1 cellular context compared by ENCODE assay signal in the genomic region with DNA sequence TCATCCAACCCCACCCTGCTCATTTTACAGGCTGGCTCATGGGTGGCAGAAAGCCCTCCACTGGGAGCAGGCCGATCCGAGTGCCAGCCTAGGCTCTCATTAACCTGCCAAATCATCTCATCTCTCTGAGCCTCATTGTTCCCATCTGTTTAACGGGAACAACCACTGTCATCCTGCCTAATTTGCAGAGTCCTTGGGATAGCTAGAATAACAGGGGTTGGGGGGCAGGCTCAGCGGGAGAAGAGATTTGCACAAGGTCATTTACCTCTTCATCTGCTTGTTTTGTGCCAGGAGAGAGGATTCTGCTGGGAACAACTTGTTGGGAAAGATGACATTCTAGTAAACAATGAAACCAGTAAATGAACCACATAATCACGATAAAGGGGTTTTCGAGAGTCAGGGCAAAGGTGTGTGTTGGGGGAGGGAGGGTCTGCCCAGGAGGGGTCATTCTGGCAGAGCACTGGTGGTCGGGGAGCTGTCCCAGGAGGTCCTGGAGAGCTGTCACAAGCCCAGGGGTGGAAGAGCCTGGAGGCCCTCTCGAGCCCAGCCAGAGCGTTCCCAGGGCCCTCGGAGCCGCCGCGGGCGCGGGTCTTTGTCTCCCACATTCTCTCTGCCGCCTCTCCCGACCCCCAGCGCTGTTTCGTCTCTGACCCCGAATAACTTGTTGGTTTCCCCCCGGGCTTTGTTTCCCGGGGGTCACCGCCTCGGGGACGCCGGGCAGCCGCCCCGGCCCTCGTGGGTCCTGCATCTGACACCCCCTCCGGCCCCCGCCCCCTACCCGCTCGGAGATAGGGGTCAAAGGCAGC.
TF ChIP-seq lines count a peak whose summit lies in the region.

No MANE protein-coding gene starts in this region.

TF ChIP-seq in HEK293, 187 proteins besides CTCF, POLR2A, EP300 and RAD21 (continued from another document and continues in another):
- no peak for TF ChIP-seq ZNF398 (tag by site-specific recombination; IDR thresholded peaks at IDR 0.05)
- TF ChIP-seq ZNF335 (tag by site-specific recombination; conservative IDR thresholded peaks at IDR 0.05): peak; percentile 98
- no peak for TF ChIP-seq ZNF585B (tag by site-specific recombination; IDR thresholded peaks at IDR 0.05)
- no peak for TF ChIP-seq KLF7 (tag by site-specific recombination; IDR thresholded peaks at IDR 0.05; ENCODE audit: borderline replicate concordance)
- peak; percentile 80 for TF ChIP-seq GLIS2 (tag by site-specific recombination; IDR thresholded peaks at IDR 0.05)
- TF ChIP-seq ZNF530 (tag by site-specific recombination; IDR thresholded peaks at IDR 0.05; ENCODE audit: low read depth): no peak
- TF ChIP-seq ZNF791 (tag by site-specific recombination; IDR thresholded peaks at IDR 0.05): no peak
- TF ChIP-seq ZNF776 (tag by site-specific recombination; IDR thresholded peaks at IDR 0.05; ENCODE audit: borderline replicate concordance): no peak
- TF ChIP-seq ZBTB21 (tag by site-specific recombination; IDR thresholded peaks at IDR 0.05): no peak
- no peak for TF ChIP-seq ZFHX2 (tag by site-specific recombination; conservative IDR thresholded peaks at IDR 0.05)
- TF ChIP-seq ZBTB48 (tag by site-specific recombination; IDR thresholded peaks at IDR 0.05): no peak
- no peak for TF ChIP-seq ZNF19 (tag by site-specific recombination; IDR thresholded peaks at IDR 0.05; ENCODE audit: low read depth)
- TF ChIP-seq ZIC2 (tag by site-specific recombination; IDR thresholded peaks at IDR 0.05): no peak
- no peak for TF ChIP-seq ZNF366 (tag by site-specific recombination; conservative IDR thresholded peaks at IDR 0.05)
- TF ChIP-seq PRDM1 (tag by site-specific recombination; IDR thresholded peaks at IDR 0.05): no peak
- no peak for TF ChIP-seq YY1 (tag by site-specific recombination; IDR thresholded peaks at IDR 0.05)
- TF ChIP-seq, protein P1, sequence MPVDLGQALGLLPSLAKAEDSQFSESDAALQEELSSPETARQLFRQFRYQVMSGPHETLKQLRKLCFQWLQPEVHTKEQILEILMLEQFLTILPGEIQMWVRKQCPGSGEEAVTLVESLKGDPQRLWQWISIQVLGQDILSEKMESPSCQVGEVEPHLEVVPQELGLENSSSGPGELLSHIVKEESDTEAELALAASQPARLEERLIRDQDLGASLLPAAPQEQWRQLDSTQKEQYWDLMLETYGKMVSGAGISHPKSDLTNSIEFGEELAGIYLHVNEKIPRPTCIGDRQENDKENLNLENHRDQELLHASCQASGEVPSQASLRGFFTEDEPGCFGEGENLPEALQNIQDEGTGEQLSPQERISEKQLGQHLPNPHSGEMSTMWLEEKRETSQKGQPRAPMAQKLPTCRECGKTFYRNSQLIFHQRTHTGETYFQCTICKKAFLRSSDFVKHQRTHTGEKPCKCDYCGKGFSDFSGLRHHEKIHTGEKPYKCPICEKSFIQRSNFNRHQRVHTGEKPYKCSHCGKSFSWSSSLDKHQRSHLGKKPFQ (tag by site-specific recombination; IDR thresholded peaks at IDR 0.05): no peak
- TF ChIP-seq ZNF404 (tag by site-specific recombination; IDR thresholded peaks at IDR 0.05): no peak
- TF ChIP-seq OVOL3 (tag by site-specific recombination; IDR thresholded peaks at IDR 0.05): no peak
- no peak for TF ChIP-seq HOXA7 (CRISPR knock-in tag; IDR thresholded peaks at IDR 0.05; ENCODE audit: borderline replicate concordance)
- TF ChIP-seq ZNF138 (tag by site-specific recombination; IDR thresholded peaks at IDR 0.05; ENCODE audit: borderline replicate concordance): no peak
- TF ChIP-seq, protein P2, sequence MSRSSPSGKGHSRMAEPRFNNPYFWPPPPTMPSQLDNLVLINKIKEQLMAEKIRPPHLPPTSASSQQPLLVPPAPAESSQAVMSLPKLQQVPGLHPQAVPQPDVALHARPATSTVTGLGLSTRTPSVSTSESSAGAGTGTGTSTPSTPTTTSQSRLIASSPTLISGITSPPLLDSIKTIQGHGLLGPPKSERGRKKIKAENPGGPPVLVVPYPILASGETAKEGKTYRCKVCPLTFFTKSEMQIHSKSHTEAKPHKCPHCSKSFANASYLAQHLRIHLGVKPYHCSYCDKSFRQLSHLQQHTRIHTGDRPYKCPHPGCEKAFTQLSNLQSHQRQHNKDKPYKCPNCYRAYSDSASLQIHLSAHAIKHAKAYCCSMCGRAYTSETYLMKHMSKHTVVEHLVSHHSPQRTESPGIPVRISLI (tag by site-specific recombination; IDR thresholded peaks at IDR 0.05): no peak
- TF ChIP-seq AEBP2 (tag by site-specific recombination; IDR thresholded peaks at IDR 0.05; ENCODE audit: borderline replicate concordance): no peak
- TF ChIP-seq GLIS1 (tag by site-specific recombination; IDR thresholded peaks at IDR 0.05): peak; percentile 85
- TF ChIP-seq KLF8 (tag by site-specific recombination; IDR thresholded peaks at IDR 0.05): no peak
- TF ChIP-seq ZNF501 (tag by site-specific recombination; IDR thresholded peaks at IDR 0.05): no peak
- no peak for TF ChIP-seq SP2 (tag by site-specific recombination; IDR thresholded peaks at IDR 0.05)
- TF ChIP-seq ZNF324 (tag by site-specific recombination; IDR thresholded peaks at IDR 0.05): no peak
- TF ChIP-seq ZNF548 (tag by site-specific recombination; IDR thresholded peaks at IDR 0.05): no peak
- no peak for TF ChIP-seq SETDB1 (IDR thresholded peaks at IDR 0.05; ENCODE audit: insufficient read length, low read length)
- TF ChIP-seq ZNF354C (tag by site-specific recombination; IDR thresholded peaks at IDR 0.05; ENCODE audit: borderline replicate concordance, low read depth): no peak
- peak; percentile 64 for TF ChIP-seq ZBTB20 (tag by site-specific recombination; IDR thresholded peaks at IDR 0.05)
- TF ChIP-seq ZNF211 (tag by site-specific recombination; IDR thresholded peaks at IDR 0.05; ENCODE audit: low read depth): no peak
- TF ChIP-seq, protein P3, sequence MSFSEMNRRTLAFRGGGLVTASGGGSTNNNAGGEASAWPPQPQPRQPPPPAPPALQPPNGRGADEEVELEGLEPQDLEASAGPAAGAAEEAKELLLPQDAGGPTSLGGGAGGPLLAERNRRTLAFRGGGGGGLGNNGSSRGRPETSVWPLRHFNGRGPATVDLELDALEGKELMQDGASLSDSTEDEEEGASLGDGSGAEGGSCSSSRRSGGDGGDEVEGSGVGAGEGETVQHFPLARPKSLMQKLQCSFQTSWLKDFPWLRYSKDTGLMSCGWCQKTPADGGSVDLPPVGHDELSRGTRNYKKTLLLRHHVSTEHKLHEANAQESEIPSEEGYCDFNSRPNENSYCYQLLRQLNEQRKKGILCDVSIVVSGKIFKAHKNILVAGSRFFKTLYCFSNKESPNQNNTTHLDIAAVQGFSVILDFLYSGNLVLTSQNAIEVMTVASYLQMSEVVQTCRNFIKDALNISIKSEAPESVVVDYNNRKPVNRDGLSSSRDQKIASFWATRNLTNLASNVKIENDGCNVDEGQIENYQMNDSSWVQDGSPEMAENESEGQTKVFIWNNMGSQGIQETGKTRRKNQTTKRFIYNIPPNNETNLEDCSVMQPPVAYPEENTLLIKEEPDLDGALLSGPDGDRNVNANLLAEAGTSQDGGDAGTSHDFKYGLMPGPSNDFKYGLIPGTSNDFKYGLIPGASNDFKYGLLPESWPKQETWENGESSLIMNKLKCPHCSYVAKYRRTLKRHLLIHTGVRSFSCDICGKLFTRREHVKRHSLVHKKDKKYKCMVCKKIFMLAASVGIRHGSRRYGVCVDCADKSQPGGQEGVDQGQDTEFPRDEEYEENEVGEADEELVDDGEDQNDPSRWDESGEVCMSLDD (tag by site-specific recombination; IDR thresholded peaks at IDR 0.05): no peak; the same call in none of the 2 replicates
- no peak for TF ChIP-seq ZNF777 (tag by site-specific recombination; IDR thresholded peaks at IDR 0.05; ENCODE audit: borderline replicate concordance)
- no peak for TF ChIP-seq ZNF488 (tag by site-specific recombination; IDR thresholded peaks at IDR 0.05)
- no peak for TF ChIP-seq ZNF610 (tag by site-specific recombination; IDR thresholded peaks at IDR 0.05; ENCODE audit: borderline replicate concordance)
- no peak for TF ChIP-seq ZNF416 (tag by site-specific recombination; IDR thresholded peaks at IDR 0.05)
- TF ChIP-seq, protein P4, sequence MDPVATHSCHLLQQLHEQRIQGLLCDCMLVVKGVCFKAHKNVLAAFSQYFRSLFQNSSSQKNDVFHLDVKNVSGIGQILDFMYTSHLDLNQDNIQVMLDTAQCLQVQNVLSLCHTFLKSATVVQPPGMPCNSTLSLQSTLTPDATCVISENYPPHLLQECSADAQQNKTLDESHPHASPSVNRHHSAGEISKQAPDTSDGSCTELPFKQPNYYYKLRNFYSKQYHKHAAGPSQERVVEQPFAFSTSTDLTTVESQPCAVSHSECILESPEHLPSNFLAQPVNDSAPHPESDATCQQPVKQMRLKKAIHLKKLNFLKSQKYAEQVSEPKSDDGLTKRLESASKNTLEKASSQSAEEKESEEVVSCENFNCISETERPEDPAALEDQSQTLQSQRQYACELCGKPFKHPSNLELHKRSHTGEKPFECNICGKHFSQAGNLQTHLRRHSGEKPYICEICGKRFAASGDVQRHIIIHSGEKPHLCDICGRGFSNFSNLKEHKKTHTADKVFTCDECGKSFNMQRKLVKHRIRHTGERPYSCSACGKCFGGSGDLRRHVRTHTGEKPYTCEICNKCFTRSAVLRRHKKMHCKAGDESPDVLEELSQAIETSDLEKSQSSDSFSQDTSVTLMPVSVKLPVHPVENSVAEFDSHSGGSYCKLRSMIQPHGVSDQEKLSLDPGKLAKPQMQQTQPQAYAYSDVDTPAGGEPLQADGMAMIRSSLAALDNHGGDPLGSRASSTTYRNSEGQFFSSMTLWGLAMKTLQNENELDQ (tag by site-specific recombination; IDR thresholded peaks at IDR 0.05; ENCODE audit: low read depth): no peak
- TF ChIP-seq, protein P5, sequence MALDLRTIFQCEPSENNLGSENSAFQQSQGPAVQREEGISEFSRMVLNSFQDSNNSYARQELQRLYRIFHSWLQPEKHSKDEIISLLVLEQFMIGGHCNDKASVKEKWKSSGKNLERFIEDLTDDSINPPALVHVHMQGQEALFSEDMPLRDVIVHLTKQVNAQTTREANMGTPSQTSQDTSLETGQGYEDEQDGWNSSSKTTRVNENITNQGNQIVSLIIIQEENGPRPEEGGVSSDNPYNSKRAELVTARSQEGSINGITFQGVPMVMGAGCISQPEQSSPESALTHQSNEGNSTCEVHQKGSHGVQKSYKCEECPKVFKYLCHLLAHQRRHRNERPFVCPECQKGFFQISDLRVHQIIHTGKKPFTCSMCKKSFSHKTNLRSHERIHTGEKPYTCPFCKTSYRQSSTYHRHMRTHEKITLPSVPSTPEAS (tag by site-specific recombination; IDR thresholded peaks at IDR 0.05): no peak
- TF ChIP-seq MYNN (tag by site-specific recombination; IDR thresholded peaks at IDR 0.05; ENCODE audit: borderline replicate concordance): no peak
- no peak for TF ChIP-seq ZXDB (tag by site-specific recombination; IDR thresholded peaks at IDR 0.05)
- no peak for TF ChIP-seq HOXC10 (CRISPR knock-in tag; IDR thresholded peaks at IDR 0.05)
- TF ChIP-seq ZNF311 (tag by site-specific recombination; IDR thresholded peaks at IDR 0.05; ENCODE audit: borderline replicate concordance): no peak
- no peak for TF ChIP-seq ZNF114 (tag by site-specific recombination; IDR thresholded peaks at IDR 0.05)
- no peak for TF ChIP-seq ZNF175 (tag by site-specific recombination; IDR thresholded peaks at IDR 0.05)
- TF ChIP-seq RBAK (tag by site-specific recombination; IDR thresholded peaks at IDR 0.05): no peak
